22 cellular contexts compared by ENCODE assay signal in the genomic region with DNA sequence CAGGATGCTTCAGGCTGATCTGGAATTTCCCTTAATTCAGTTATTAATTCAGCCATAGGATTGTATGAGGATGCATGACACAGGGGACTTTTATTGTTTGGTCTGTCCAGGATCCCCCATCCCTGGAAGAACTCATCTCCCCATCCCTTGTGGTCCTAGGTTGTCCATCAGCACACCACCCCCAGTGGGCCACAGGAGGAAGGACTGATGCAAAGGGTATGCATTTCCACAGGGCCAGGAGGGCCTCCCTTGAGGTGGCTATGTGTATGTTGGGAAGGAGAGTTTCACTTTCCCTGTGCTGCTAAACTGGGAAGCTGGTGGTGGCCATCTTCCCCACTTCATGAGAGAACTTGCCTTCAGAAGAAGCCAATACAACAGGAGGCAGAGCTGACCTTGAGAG. TPM values are rescaled to one million over a fixed set of nuclear protein-coding genes. Genes with fewer than 3 reads are reported as not detected.
DNase-seq lines count a peak whose midpoint lies in the region; ATAC-seq and TF ChIP-seq lines count a peak whose summit lies in the region.
"Had no signal": no experiment of that assay in that cellular context is flagged by ENCODE, and none has a peak within 500 bp of the region (broad histone marks: within the 10 kb centered on the region; RNA-seq: fewer than 3 reads in every experiment).

No MANE protein-coding gene starts in this region.

- H3K36me3 ChIP-seq in BLaER1 treated with 17β-estradiol and CSF1 and Interleukin-3, amounts not matched to agents 10 nM and 100 nM, result no peaks in the 10 kb centered on the region
- H3K36me3 ChIP-seq in Panc1 (ENCODE audit: control insufficient read depth, insufficient read depth, low read length) (no peaks in the 10 kb centered on the region), aorta (ENCODE audit: control insufficient read depth in 1 of 2, insufficient read depth in 2 of 2, low read length in 1 of 2) (no peaks in the 10 kb centered on the region)
- H3K36me3 ChIP-seq: right atrium auricular region, SJSA1, stomach, uterus had no signal

- POLR2A ChIA-PET in Panc1 (lab: Charles Lee), result no interaction called here

- DNase-seq in T-helper 2 cell treated with Interferon-gamma antibody and Interleukin-4, amounts not matched to agents 5 μg/mL and 100 μg/mL, for 36 hours (ENCODE audit: low spot score), result no peak
- no peak for DNase-seq in T-helper 2 cell
- no peak for DNase-seq in Panc1 (ENCODE audit: low read depth, low spot score)
- no peak for DNase-seq in epithelial cell of prostate (ENCODE audit: low read depth, low spot score)
- DNase-seq in Right ventricle myocardium inferior (ENCODE audit: missing footprints), result no peak
- DNase-seq in aorta, result no peak
- DNase-seq: activated T-cell treated with anti-CD3 and anti-CD28 coated beads for 4 hours, NCI-H1436 treated with DMSO at 0.1 percent for 48 hours, NCI-H526 treated with DMSO at 0.1 percent for 48 hours, stomach, T-cell, uterus had no signal

- H3K4me1 Mint-ChIP-seq in T-helper 2 cell treated with Interferon-gamma antibody and Interleukin-4, amounts not matched to agents 5 μg/mL and 100 μg/mL, for 36 hours (ENCODE audit: low read depth), result peaks cover 28% of the 10 kb centered on the region
- H3K4me1 Mint-ChIP-seq: activated naive CD4-positive, alpha-beta T cell treated with anti-CD3 and anti-CD28 coated beads, Interleukin-2, amount 50 U/mL, for 24 hours; CD4-positive, CD25-positive, alpha-beta regulatory T cell had no signal

- peak overlapping the region; percentile 20 for H3K27ac Mint-ChIP-seq in T-helper 2 cell treated with Interferon-gamma antibody and Interleukin-4, amounts not matched to agents 5 μg/mL and 100 μg/mL, for 36 hours
- H3K27ac Mint-ChIP-seq: activated naive CD4-positive, alpha-beta T cell treated with anti-CD3 and anti-CD28 coated beads, Interleukin-2, amount 50 U/mL, for 24 hours; CD4-positive, CD25-positive, alpha-beta regulatory T cell; T-cell had no signal

- H3K9me3 Mint-ChIP-seq in T-helper 2 cell treated with Interferon-gamma antibody and Interleukin-4, amounts not matched to agents 5 μg/mL and 100 μg/mL, for 36 hours, result peaks cover 7% of the 10 kb centered on the region
- H3K9me3 Mint-ChIP-seq: activated naive CD4-positive, alpha-beta T cell treated with anti-CD3 and anti-CD28 coated beads, Interleukin-2, amount 50 U/mL, for 24 hours; T-cell had no signal

- in situ Hi-C loops in Panc1 (cut with HindIII; ENCODE audit: low pct_unique_long_range_greater_than_20kb, low sequenced_read_pairs), result no loop called here

- H3K27ac ChIP-seq in BLaER1 treated with 17β-estradiol and CSF1 and Interleukin-3, amounts not matched to agents 10 nM and 100 nM, result peak overlapping the region in 1 of 11 experiments; percentile 5; a peak in 1 of 22 replicates
- H3K27ac ChIP-seq in Panc1 (ENCODE audit: low read length) (no peak overlapping the region), epithelial cell of prostate (peak overlapping the region; percentile 30), aorta (ENCODE audit: low read depth in 1 of 2, low read length in 2 of 2) (no peak overlapping the region)
- H3K27ac ChIP-seq: parathyroid adenoma, right atrium auricular region, stomach, uterus had no signal

- no peak overlapping the region for H3K4me3 Mint-ChIP-seq in T-helper 2 cell treated with Interferon-gamma antibody and Interleukin-4, amounts not matched to agents 5 μg/mL and 100 μg/mL, for 36 hours
- H3K4me3 Mint-ChIP-seq: activated naive CD4-positive, alpha-beta T cell treated with anti-CD3 and anti-CD28 coated beads, Interleukin-2, amount 50 U/mL, for 24 hours; CD4-positive, CD25-positive, alpha-beta regulatory T cell; neural crest cell; T-cell had no signal

- peaks cover 0 to 6% (median 0%) of the 10 kb centered on the region in 11 experiments; a peak in 2 of 22 replicates for H3K9me3 ChIP-seq in BLaER1 treated with 17β-estradiol and CSF1 and Interleukin-3, amounts not matched to agents 10 nM and 100 nM (replicated peaks in 1 of 11)
- H3K9me3 ChIP-seq in Panc1 (ENCODE audit: control insufficient read depth, insufficient read depth, low read depth, low read length), result no peaks in the 10 kb centered on the region
- H3K9me3 ChIP-seq in aorta (ENCODE audit: control insufficient read depth, low read length), result no peaks in the 10 kb centered on the region
- H3K9me3 ChIP-seq: right atrium auricular region, stomach, uterus had no signal

- no peaks in the 10 kb centered on the region for H3K27me3 ChIP-seq in BLaER1 treated with 17β-estradiol and CSF1 and Interleukin-3, amounts not matched to agents 10 nM and 100 nM
- no peaks in the 10 kb centered on the region for H3K27me3 ChIP-seq in Panc1 (ENCODE audit: control insufficient read depth, insufficient read depth, low read length)
- H3K27me3 ChIP-seq in aorta (ENCODE audit: control insufficient read depth in 1 of 2, insufficient read depth in 2 of 2, low read length in 1 of 2), result no peaks in the 10 kb centered on the region
- H3K27me3 ChIP-seq: right atrium auricular region, SJSA1, stomach, uterus had no signal

- intact Hi-C loops in Panc1 (cut with micrococcal nuclease; ENCODE audit: unreplicated experiment) (no loop called here), Right ventricle myocardium inferior (cut with DNase I) (no loop called here), aorta (cut with DNase I) (no loop called here)

- H3K36me3 Mint-ChIP-seq in T-helper 2 cell treated with Interferon-gamma antibody and Interleukin-4, amounts not matched to agents 5 μg/mL and 100 μg/mL, for 36 hours (ENCODE audit: low read depth), result no peaks in the 10 kb centered on the region
- H3K36me3 Mint-ChIP-seq: activated naive CD4-positive, alpha-beta T cell treated with anti-CD3 and anti-CD28 coated beads, Interleukin-2, amount 50 U/mL, for 24 hours; CD4-positive, CD25-positive, alpha-beta regulatory T cell; T-cell had no signal

- no peak overlapping the region for H3K9ac ChIP-seq in BLaER1 treated with 17β-estradiol and CSF1 and Interleukin-3, amounts not matched to agents 10 nM and 100 nM
- H3K9ac ChIP-seq: parathyroid adenoma had no signal

- H3K4me3 ChIP-seq in BLaER1 treated with 17β-estradiol and CSF1 and Interleukin-3, amounts not matched to agents 10 nM and 100 nM, result no peak overlapping the region
- no peak overlapping the region for H3K4me3 ChIP-seq in Panc1 (ENCODE audit: low read depth in 2 of 2, low read length in 2 of 2)
- no peak overlapping the region for H3K4me3 ChIP-seq in aorta (ENCODE audit: low read length in 2 of 2)
- H3K4me3 ChIP-seq: GM12878, right atrium auricular region, SJSA1, stomach, uterus had no signal

- TF ChIP-seq CTCF in Panc1 (IDR thresholded peaks at IDR 0.05), result no peak

- no peaks in the 10 kb centered on the region for H4K20me1 ChIP-seq in BLaER1 treated with 17β-estradiol and CSF1 and Interleukin-3, amounts not matched to agents 10 nM and 100 nM

- CTCF ChIA-PET in Panc1 (lab: Charles Lee), result no interaction called here

- H3K4me1 ChIP-seq in BLaER1 treated with 17β-estradiol and CSF1 and Interleukin-3, amounts not matched to agents 10 nM and 100 nM, result peaks cover 0 to 27% (median 14%) of the 10 kb centered on the region in 10 experiments; a peak in 17 of 20 replicates
- no peaks in the 10 kb centered on the region for H3K4me1 ChIP-seq in Panc1 (ENCODE audit: control insufficient read depth, insufficient read depth, low read length)
- H3K4me1 ChIP-seq in aorta (ENCODE audit: control insufficient read depth in 1 of 2, insufficient read depth in 2 of 2, low read length in 2 of 2), result no peaks in the 10 kb centered on the region
- H3K4me1 ChIP-seq: parathyroid adenoma, stomach, uterus had no signal

- ATAC-seq in Panc1 (peak; percentile 39; the same call in 1 of the 2 replicates), Right ventricle myocardium inferior (no peak), aorta (ENCODE audit: low FRiP score) (no peak), HG02884 (IDR thresholded peaks at IDR 0.05; ENCODE audit: unreplicated experiment) (no peak)
- ATAC-seq: GM12878, left lobe of liver had no signal

- peak overlapping the region in 9 of 11 experiments; percentile 8 to 77 (median 47); a peak in 16 of 22 replicates for H3K4me2 ChIP-seq in BLaER1 treated with 17β-estradiol and CSF1 and Interleukin-3, amounts not matched to agents 10 nM and 100 nM

- H3K27me3 Mint-ChIP-seq in T-helper 2 cell treated with Interferon-gamma antibody and Interleukin-4, amounts not matched to agents 5 μg/mL and 100 μg/mL, for 36 hours (ENCODE audit: low read depth), result peaks cover 8% of the 10 kb centered on the region
- H3K27me3 Mint-ChIP-seq: activated naive CD4-positive, alpha-beta T cell treated with anti-CD3 and anti-CD28 coated beads, Interleukin-2, amount 50 U/mL, for 24 hours had no signal

- no TSS peak for BruUV-seq in Panc1 (replicated peaks; lab: Mats Ljungman, UMichigan)

RNA-seq across cellular contexts. Expression of a gene that starts 44.6 kb away (rescaled TPM):
- total RNA-seq in Panc1 (2021; ENCODE audit: unreplicated experiment), result 38.3 TPM
- 27.7 TPM for polyA plus RNA-seq in Panc1 (2012; ENCODE audit: insufficient read length)
- total RNA-seq in Right ventricle myocardium inferior, result 34.7 TPM
- total RNA-seq in aorta, result 100 to 1,000 TPM; 106 to 108 TPM
- polyA plus RNA-seq in aorta, result 10 to 100 TPM; 11.8 to 21.2 TPM
